Comparison of ENCODE assay signal across 14 cellular contexts in genomic region chr9:135023389-135023788, GRCh38.
DNase-seq lines count a peak whose midpoint lies in the region; ATAC-seq lines count a peak whose summit lies in the region.
"Had no signal": no experiment of that assay in that cellular context is flagged by ENCODE, and none has a peak within 500 bp of the region (broad histone marks: within the 10 kb centered on the region; RNA-seq: fewer than 3 reads in every experiment).

No MANE protein-coding gene starts in this region.

- CTCF ChIA-PET in CD8-positive, alpha-beta memory T cell (lab: Charles Lee) = interaction anchor here (1.1 kb wide), 1 partner anchor 9 kb away, joined by 3 read pairs; no protein-coding TSS in a partner anchor

- no peaks in the 10 kb centered on the region for H3K9me3 Mint-ChIP-seq in CD8-positive, alpha-beta memory T cell
- H3K9me3 Mint-ChIP-seq in stimulated activated effector memory CD8-positive, alpha-beta T cell treated with anti-CD3 and anti-CD28 coated beads, Interleukin-12 subunit alpha, Interleukin-12 subunit beta, amount 100 ng/mL, for 72 hours = no peaks in the 10 kb centered on the region
- H3K9me3 Mint-ChIP-seq: stimulated activated naive CD8-positive, alpha-beta T cell treated with anti-CD3 and anti-CD28 coated beads, Interleukin-15, amount 100 ng/mL, for 72 hours had no signal

- H3K36me3 ChIP-seq in CD8-positive, alpha-beta memory T cell (ENCODE audit: insufficient read depth, low read length) = no peaks in the 10 kb centered on the region

- H3K4me1 Mint-ChIP-seq in CD8-positive, alpha-beta memory T cell = no peaks in the 10 kb centered on the region
- peaks cover 4% of the 10 kb centered on the region for H3K4me1 Mint-ChIP-seq in stimulated activated effector memory CD8-positive, alpha-beta T cell treated with anti-CD3 and anti-CD28 coated beads, Interleukin-12 subunit alpha, Interleukin-12 subunit beta, amount 100 ng/mL, for 72 hours

- no peaks in the 10 kb centered on the region for H3K4me1 ChIP-seq in CD8-positive, alpha-beta memory T cell (ENCODE audit: insufficient read depth, low read length)

- no peak for ATAC-seq in HG03432 (IDR thresholded peaks at IDR 0.05; ENCODE audit: unreplicated experiment)
- ATAC-seq in stimulated activated effector memory CD8-positive, alpha-beta T cell treated with anti-CD3 and anti-CD28 coated beads, Interleukin-12 subunit alpha, Interleukin-12 subunit beta, amount 100 ng/mL, for 72 hours = no peak
- ATAC-seq: stimulated activated naive CD8-positive, alpha-beta T cell treated with anti-CD3 and anti-CD28 coated beads, Interleukin-15, amount 100 ng/mL, for 72 hours had no signal

- no peak overlapping the region for H3K4me3 ChIP-seq in CD8-positive, alpha-beta memory T cell (ENCODE audit: low read length)
- H3K4me3 ChIP-seq: skin epidermis had no signal

- H3K27me3 ChIP-seq in CD8-positive, alpha-beta memory T cell (ENCODE audit: insufficient read depth, low read length, poor library complexity, severe bottlenecking) = no peaks in the 10 kb centered on the region

- H3K27ac ChIP-seq in CD8-positive, alpha-beta memory T cell (ENCODE audit: low read depth, low read length) = no peak overlapping the region

- H3K27ac Mint-ChIP-seq in CD8-positive, alpha-beta memory T cell = no peak overlapping the region
- no peak overlapping the region for H3K27ac Mint-ChIP-seq in stimulated activated effector memory CD8-positive, alpha-beta T cell treated with anti-CD3 and anti-CD28 coated beads, Interleukin-12 subunit alpha, Interleukin-12 subunit beta, amount 100 ng/mL, for 72 hours
- H3K27ac Mint-ChIP-seq: stimulated activated naive CD8-positive, alpha-beta T cell treated with anti-CD3 and anti-CD28 coated beads, Interleukin-15, amount 100 ng/mL, for 72 hours had no signal

- DNase-seq in A172 (ENCODE audit: low spot score) (peak; percentile 90), HT1080 (ENCODE audit: low read depth) (peak; percentile 79), astrocyte of the hippocampus (ENCODE audit: low read depth, low spot score) (peak; percentile 64), islet precursor cell (peak; percentile 97), NCI-H128 (lab: John Stamatoyannopoulos, UW; ENCODE audit: unreplicated experiment) (no peak)
- no peak for DNase-seq in CD8-positive, alpha-beta memory T cell
- DNase-seq in stimulated activated effector memory CD8-positive, alpha-beta T cell treated with anti-CD3 and anti-CD28 coated beads, Interleukin-12 subunit alpha, Interleukin-12 subunit beta, amount 100 ng/mL, for 72 hours (ENCODE audit: low spot score in 2 of 2) = no peak
- DNase-seq: H7; NCI-H2029; NCI-H748 treated with DMSO at 0.1 percent for 48 hours; SHP77; stimulated activated naive CD8-positive, alpha-beta T cell treated with anti-CD3 and anti-CD28 coated beads, Interleukin-15, amount 100 ng/mL, for 72 hours had no signal

- H3K4me3 Mint-ChIP-seq in CD8-positive, alpha-beta memory T cell = no peak overlapping the region
- H3K4me3 Mint-ChIP-seq in stimulated activated effector memory CD8-positive, alpha-beta T cell treated with anti-CD3 and anti-CD28 coated beads, Interleukin-12 subunit alpha, Interleukin-12 subunit beta, amount 100 ng/mL, for 72 hours = no peak overlapping the region
- H3K4me3 Mint-ChIP-seq: stimulated activated naive CD8-positive, alpha-beta T cell treated with anti-CD3 and anti-CD28 coated beads, Interleukin-15, amount 100 ng/mL, for 72 hours had no signal

- H3K27me3 Mint-ChIP-seq in CD8-positive, alpha-beta memory T cell = peaks cover 0 to 9% of the 10 kb centered on the region in 2 donors

- POLR2A ChIA-PET in CD8-positive, alpha-beta memory T cell (lab: Charles Lee) = no interaction called here

- H3K36me3 Mint-ChIP-seq in CD8-positive, alpha-beta memory T cell = no peaks in the 10 kb centered on the region
- no peaks in the 10 kb centered on the region for H3K36me3 Mint-ChIP-seq in stimulated activated effector memory CD8-positive, alpha-beta T cell treated with anti-CD3 and anti-CD28 coated beads, Interleukin-12 subunit alpha, Interleukin-12 subunit beta, amount 100 ng/mL, for 72 hours

- H3K9me3 ChIP-seq in CD8-positive, alpha-beta memory T cell (ENCODE audit: low read length) = no peaks in the 10 kb centered on the region

Comparison
In these comparisons a context has a peak if more than half of its experiments do, and no peak if none do; other contexts are left out.
1. DNase-seq: peak in A172 (single experiment), HT1080 (single experiment), astrocyte of the hippocampus (single experiment) and islet precursor cell (single experiment); none in NCI-H128 (single experiment), CD8-positive, alpha-beta memory T cell (0 of 5) and stimulated activated effector memory CD8-positive, alpha-beta T cell treated with anti-CD3 and anti-CD28 coated beads, Interleukin-12 subunit alpha, Interleukin-12 subunit beta, amount 100 ng/mL, for 72 hours (0 of 2).